ENCODE assay signal across 16 cellular contexts in the genomic region with DNA sequence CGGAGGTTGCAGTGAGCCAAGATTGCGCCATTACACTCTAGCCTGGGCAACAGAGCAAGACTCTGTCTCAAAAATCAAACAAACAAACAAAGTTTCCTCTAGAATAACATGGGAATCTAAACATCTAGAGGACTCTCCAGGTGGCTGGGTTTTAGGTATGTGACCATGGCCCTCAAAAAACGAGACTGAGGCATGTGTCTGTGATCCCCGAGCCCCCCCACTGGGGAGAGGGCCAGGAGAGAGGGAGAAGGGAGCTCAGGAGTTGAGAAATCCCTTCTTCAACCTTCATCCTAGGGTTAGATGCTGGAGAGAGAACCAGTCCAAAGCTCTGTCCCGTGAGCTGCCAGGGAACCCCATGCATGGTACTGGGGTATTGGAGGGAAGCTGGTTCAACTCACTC.
DNase-seq lines count a peak whose midpoint lies in the region; ATAC-seq and TF ChIP-seq lines count a peak whose summit lies in the region.
"Had no signal": no experiment of that assay in that cellular context is flagged by ENCODE, and none has a peak within 500 bp of the region (broad histone marks: within the 10 kb centered on the region; RNA-seq: fewer than 3 reads in every experiment).

No MANE protein-coding gene starts in this region.

- DNase-seq in suprapubic skin (ENCODE audit: low spot score in 2 of 2) (no peak), NCI-H510A treated with DMSO at 0.1 percent for 48 hours (lab: John Stamatoyannopoulos, UW) (no peak), smooth muscle cell (lab: John Stamatoyannopoulos, UW; ENCODE audit: unreplicated experiment) (no peak)
- DNase-seq: CD4-positive, alpha-beta memory T cell; DMS79 treated with DMSO at 0.1 percent for 48 hours; NCI-H1694 treated with DMSO at 0.1 percent for 48 hours; NCI-H446; NCI-H774 had no signal

- no peaks in the 10 kb centered on the region for H3K9me3 Mint-ChIP-seq in nephron
- H3K9me3 Mint-ChIP-seq: CD4-positive, alpha-beta memory T cell; IgD-negative memory B cell had no signal

- TF ChIP-seq EP300 in suprapubic skin (IDR thresholded peaks at IDR 0.05): no peak

- no peaks in the 10 kb centered on the region for H3K27me3 ChIP-seq in BLaER1 treated with 17β-estradiol and CSF1 and Interleukin-3, amounts not matched to agents 10 nM and 100 nM
- H3K27me3 ChIP-seq in Loucy (ENCODE audit: insufficient read depth, low read length, poor library complexity, severe bottlenecking): no peaks in the 10 kb centered on the region
- no peaks in the 10 kb centered on the region for H3K27me3 ChIP-seq in suprapubic skin
- H3K27me3 ChIP-seq in smooth muscle cell (ENCODE audit: low read depth): no peaks in the 10 kb centered on the region

- H3K36me3 ChIP-seq in BLaER1 treated with 17β-estradiol and CSF1 and Interleukin-3, amounts not matched to agents 10 nM and 100 nM: no peaks in the 10 kb centered on the region
- H3K36me3 ChIP-seq in Loucy (ENCODE audit: insufficient read depth, low read length) (no peaks in the 10 kb centered on the region), suprapubic skin (no peaks in the 10 kb centered on the region), smooth muscle cell (ENCODE audit: low read depth) (no peaks in the 10 kb centered on the region)

- 92% methylated on average over 5 of the region's 5 CpGs for WGBS in suprapubic skin
- WGBS in smooth muscle cell (ENCODE audit: low lambda C conversion rate): 97% methylated on average over 5 of the region's 5 CpGs

- no peak overlapping the region for H3K27ac ChIP-seq in BLaER1 treated with 17β-estradiol and CSF1 and Interleukin-3, amounts not matched to agents 10 nM and 100 nM
- peak overlapping the region; percentile 62 for H3K27ac ChIP-seq in suprapubic skin
- H3K27ac ChIP-seq in smooth muscle cell (ENCODE audit: low read depth): no peak overlapping the region
- H3K27ac ChIP-seq: GM23248 had no signal

- H3K4me2 ChIP-seq in BLaER1 treated with 17β-estradiol and CSF1 and Interleukin-3, amounts not matched to agents 10 nM and 100 nM: peak overlapping the region; percentile 44 to 81 (median 67)
- H3K4me2 ChIP-seq in Loucy (ENCODE audit: low read depth, low read length, poor library complexity, severe bottlenecking) (peak overlapping the region; percentile 2), smooth muscle cell (no peak overlapping the region)

- no peak overlapping the region for H3K9ac ChIP-seq in BLaER1 treated with 17β-estradiol and CSF1 and Interleukin-3, amounts not matched to agents 10 nM and 100 nM
- H3K9ac ChIP-seq in Loucy (ENCODE audit: low read depth, low read length, poor library complexity, severe bottlenecking) (no peak overlapping the region), smooth muscle cell (ENCODE audit: low read depth) (no peak overlapping the region)
- H3K9ac ChIP-seq: GM23248 had no signal

- H3K27me3 Mint-ChIP-seq in nephron (ENCODE audit: low read depth): no peaks in the 10 kb centered on the region
- H3K27me3 Mint-ChIP-seq: CD4-positive, alpha-beta memory T cell had no signal

- peaks cover 78% of the 10 kb centered on the region for H3K4me1 Mint-ChIP-seq in nephron
- H3K4me1 Mint-ChIP-seq: IgD-negative memory B cell had no signal

- H2AFZ ChIP-seq in Loucy (ENCODE audit: low read length) (no peak overlapping the region), smooth muscle cell (ENCODE audit: low read depth) (no peak overlapping the region)
- H2AFZ ChIP-seq: GM23248 had no signal

- no peak overlapping the region for H3K4me3 ChIP-seq in BLaER1 treated with 17β-estradiol and CSF1 and Interleukin-3, amounts not matched to agents 10 nM and 100 nM
- H3K4me3 ChIP-seq in Loucy (ENCODE audit: low read length, poor library complexity, severe bottlenecking): no peak overlapping the region
- H3K4me3 ChIP-seq in suprapubic skin: no peak overlapping the region
- no peak overlapping the region for H3K4me3 ChIP-seq in smooth muscle cell
- H3K4me3 ChIP-seq: GM23248 had no signal

- no peaks in the 10 kb centered on the region for H3F3A ChIP-seq in Loucy (ENCODE audit: low read depth)
- peaks cover 35% of the 10 kb centered on the region for H3F3A ChIP-seq in smooth muscle cell (ENCODE audit: low read depth)

- H3K79me2 ChIP-seq in Loucy (ENCODE audit: insufficient read depth, low read length) (no peaks in the 10 kb centered on the region), smooth muscle cell (ENCODE audit: low read depth) (no peaks in the 10 kb centered on the region)

- no peaks in the 10 kb centered on the region for H3K36me3 Mint-ChIP-seq in nephron (ENCODE audit: low read depth)
- H3K36me3 Mint-ChIP-seq: CD4-positive, alpha-beta memory T cell; IgD-negative memory B cell had no signal

- H3K9me2 ChIP-seq in Loucy (replicated peaks; ENCODE audit: low read depth, low read length): no peaks in the 10 kb centered on the region

- no peaks in the 10 kb centered on the region for H3K9me3 ChIP-seq in BLaER1 treated with 17β-estradiol and CSF1 and Interleukin-3, amounts not matched to agents 10 nM and 100 nM (replicated peaks in 1 of 11)
- H3K9me3 ChIP-seq in Loucy (ENCODE audit: insufficient read depth, low read depth, low read length) (no peaks in the 10 kb centered on the region), suprapubic skin (no peaks in the 10 kb centered on the region), smooth muscle cell (replicated peaks; ENCODE audit: low read depth) (no peaks in the 10 kb centered on the region)

- ATAC-seq in GM21390 (IDR thresholded peaks at IDR 0.05; ENCODE audit: unreplicated experiment): no peak
- ATAC-seq: HCT116, Panc1 had no signal

- peaks cover 30 to 53% (median 41%) of the 10 kb centered on the region in 10 experiments for H3K4me1 ChIP-seq in BLaER1 treated with 17β-estradiol and CSF1 and Interleukin-3, amounts not matched to agents 10 nM and 100 nM
- H3K4me1 ChIP-seq in Loucy (ENCODE audit: insufficient read depth, low read length, poor library complexity, severe bottlenecking): peaks cover 52% of the 10 kb centered on the region
- peaks cover 56% of the 10 kb centered on the region for H3K4me1 ChIP-seq in suprapubic skin
- peaks cover 5% of the 10 kb centered on the region for H3K4me1 ChIP-seq in smooth muscle cell (ENCODE audit: low read depth)

- no peaks in the 10 kb centered on the region for H4K20me1 ChIP-seq in BLaER1 treated with 17β-estradiol and CSF1 and Interleukin-3, amounts not matched to agents 10 nM and 100 nM
- H4K20me1 ChIP-seq in Loucy (ENCODE audit: insufficient read depth, low read length, poor library complexity, severe bottlenecking): no peaks in the 10 kb centered on the region
- no peaks in the 10 kb centered on the region for H4K20me1 ChIP-seq in smooth muscle cell (ENCODE audit: low read depth)

- peak overlapping the region in 2 of 3 experiments; percentile 92 to 97 for H3K27ac Mint-ChIP-seq in nephron

- TF ChIP-seq CTCF in Loucy (conservative IDR thresholded peaks at IDR 0.05; ENCODE audit: low read length) (no peak), nephron (IDR thresholded peaks at IDR 0.05; ENCODE audit: unreplicated experiment in 3 of 3) (no peak), suprapubic skin (IDR thresholded peaks at IDR 0.05) (no peak), smooth muscle cell (IDR thresholded peaks at IDR 0.05; ENCODE audit: borderline replicate concordance, insufficient read depth, poor library complexity, severe bottlenecking) (no peak)

- H3K4me3 Mint-ChIP-seq in nephron: no peak overlapping the region
- H3K4me3 Mint-ChIP-seq: CD4-positive, alpha-beta memory T cell; IgD-negative memory B cell had no signal

- TF ChIP-seq POLR2A in suprapubic skin (IDR thresholded peaks at IDR 0.05): no peak
